Comparison of ENCODE assay signal across 2 cellular contexts in the genomic region with DNA sequence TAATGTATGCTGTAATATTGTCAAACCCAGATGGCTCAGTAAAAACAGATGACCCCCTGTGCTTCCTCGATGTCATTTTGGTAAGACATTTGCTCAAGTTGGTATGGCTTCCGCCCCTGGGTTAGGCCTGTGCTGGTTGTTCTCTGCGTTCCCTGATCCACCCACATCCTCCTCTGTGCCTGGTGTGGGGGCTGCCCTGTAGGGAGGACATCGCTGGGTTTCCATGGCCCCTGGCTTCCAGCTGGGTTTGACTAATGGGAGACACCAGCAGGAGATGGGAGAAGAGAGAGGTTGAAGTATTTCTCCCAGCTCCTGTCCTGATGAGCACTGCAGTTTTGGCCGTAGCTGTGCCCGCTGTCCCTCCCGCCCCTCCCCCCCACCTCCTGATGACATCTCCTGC.
TF ChIP-seq lines count a peak whose summit lies in the region.

No MANE protein-coding gene starts in this region.

TF ChIP-seq in IMR-90, 13 proteins besides CTCF, POLR2A, EP300 and RAD21:
- TF ChIP-seq MAZ (IDR thresholded peaks at IDR 0.05; ENCODE audit: borderline replicate concordance, low read depth, low read length), result no peak
- no peak for TF ChIP-seq MXI1 (IDR thresholded peaks at IDR 0.05; ENCODE audit: borderline replicate concordance, low read depth, low read length)
- no peak for TF ChIP-seq CHD1 (IDR thresholded peaks at IDR 0.05; ENCODE audit: low read depth, low read length)
- TF ChIP-seq, protein P1, sequence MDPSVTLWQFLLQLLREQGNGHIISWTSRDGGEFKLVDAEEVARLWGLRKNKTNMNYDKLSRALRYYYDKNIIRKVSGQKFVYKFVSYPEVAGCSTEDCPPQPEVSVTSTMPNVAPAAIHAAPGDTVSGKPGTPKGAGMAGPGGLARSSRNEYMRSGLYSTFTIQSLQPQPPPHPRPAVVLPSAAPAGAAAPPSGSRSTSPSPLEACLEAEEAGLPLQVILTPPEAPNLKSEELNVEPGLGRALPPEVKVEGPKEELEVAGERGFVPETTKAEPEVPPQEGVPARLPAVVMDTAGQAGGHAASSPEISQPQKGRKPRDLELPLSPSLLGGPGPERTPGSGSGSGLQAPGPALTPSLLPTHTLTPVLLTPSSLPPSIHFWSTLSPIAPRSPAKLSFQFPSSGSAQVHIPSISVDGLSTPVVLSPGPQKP (IDR thresholded peaks at IDR 0.05; ENCODE audit: borderline replicate concordance, low read depth, low read length), result no peak
- TF ChIP-seq MAFK (IDR thresholded peaks at IDR 0.05; ENCODE audit: low read depth, low read length), result no peak
- no peak for TF ChIP-seq BHLHE40 (IDR thresholded peaks at IDR 0.05; ENCODE audit: low read depth, low read length)
- no peak for TF ChIP-seq SMC3 (IDR thresholded peaks at IDR 0.05; ENCODE audit: low read depth, low read length)
- no peak for TF ChIP-seq RFX5 (IDR thresholded peaks at IDR 0.05; ENCODE audit: low read depth, low read length)
- TF ChIP-seq USF2 (IDR thresholded peaks at IDR 0.05; ENCODE audit: low read depth, low read length), result no peak
- TF ChIP-seq NFE2L2 (IDR thresholded peaks at IDR 0.05; ENCODE audit: low read depth, low read length), result no peak
- TF ChIP-seq FOS (IDR thresholded peaks at IDR 0.05; ENCODE audit: low read depth, low read length), result no peak
- no peak for TF ChIP-seq RCOR1 (IDR thresholded peaks at IDR 0.05; ENCODE audit: insufficient replicate concordance, low read length)

TF ChIP-seq in K562, 482 proteins besides CTCF, POLR2A, EP300 and RAD21:
- no peak for TF ChIP-seq POLR2G (IDR thresholded peaks at IDR 0.05; ENCODE audit: low read depth, low read length)
- TF ChIP-seq RFX5 (IDR thresholded peaks at IDR 0.05; ENCODE audit: low read depth, low read length), result no peak
- TF ChIP-seq, protein P2, sequence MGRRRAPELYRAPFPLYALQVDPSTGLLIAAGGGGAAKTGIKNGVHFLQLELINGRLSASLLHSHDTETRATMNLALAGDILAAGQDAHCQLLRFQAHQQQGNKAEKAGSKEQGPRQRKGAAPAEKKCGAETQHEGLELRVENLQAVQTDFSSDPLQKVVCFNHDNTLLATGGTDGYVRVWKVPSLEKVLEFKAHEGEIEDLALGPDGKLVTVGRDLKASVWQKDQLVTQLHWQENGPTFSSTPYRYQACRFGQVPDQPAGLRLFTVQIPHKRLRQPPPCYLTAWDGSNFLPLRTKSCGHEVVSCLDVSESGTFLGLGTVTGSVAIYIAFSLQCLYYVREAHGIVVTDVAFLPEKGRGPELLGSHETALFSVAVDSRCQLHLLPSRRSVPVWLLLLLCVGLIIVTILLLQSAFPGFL (CRISPR knock-in tag; IDR thresholded peaks at IDR 0.05), result no peak
- TF ChIP-seq CUX1 (CRISPR knock-in tag; IDR thresholded peaks at IDR 0.05), result no peak
- TF ChIP-seq REST (CRISPR knock-in tag; IDR thresholded peaks at IDR 0.05; ENCODE audit: low read depth), result no peak
- no peak for TF ChIP-seq MXI1 (IDR thresholded peaks at IDR 0.05; ENCODE audit: low read depth, low read length)
- TF ChIP-seq ETS1 (conservative IDR thresholded peaks at IDR 0.05; ENCODE audit: control insufficient read depth, low read depth, low read length), result no peak
- TF ChIP-seq MEIS2 (IDR thresholded peaks at IDR 0.05; ENCODE audit: partially characterized antibody), result no peak
- no peak for TF ChIP-seq MYC (IDR thresholded peaks at IDR 0.05; ENCODE audit: low read depth, low read length)
- no peak for TF ChIP-seq MYC (CRISPR knock-in tag; IDR thresholded peaks at IDR 0.05; ENCODE audit: borderline replicate concordance, low read depth)
- TF ChIP-seq SMARCE1 (IDR thresholded peaks at IDR 0.05), result no peak
- TF ChIP-seq HDAC8 (tag; IDR thresholded peaks at IDR 0.05), result no peak
- peak; percentile 63; the same call in 1 of the 2 replicates for TF ChIP-seq ZNF589 (CRISPR knock-in tag; IDR thresholded peaks at IDR 0.05; ENCODE audit: low read depth)
- TF ChIP-seq, protein P3, sequence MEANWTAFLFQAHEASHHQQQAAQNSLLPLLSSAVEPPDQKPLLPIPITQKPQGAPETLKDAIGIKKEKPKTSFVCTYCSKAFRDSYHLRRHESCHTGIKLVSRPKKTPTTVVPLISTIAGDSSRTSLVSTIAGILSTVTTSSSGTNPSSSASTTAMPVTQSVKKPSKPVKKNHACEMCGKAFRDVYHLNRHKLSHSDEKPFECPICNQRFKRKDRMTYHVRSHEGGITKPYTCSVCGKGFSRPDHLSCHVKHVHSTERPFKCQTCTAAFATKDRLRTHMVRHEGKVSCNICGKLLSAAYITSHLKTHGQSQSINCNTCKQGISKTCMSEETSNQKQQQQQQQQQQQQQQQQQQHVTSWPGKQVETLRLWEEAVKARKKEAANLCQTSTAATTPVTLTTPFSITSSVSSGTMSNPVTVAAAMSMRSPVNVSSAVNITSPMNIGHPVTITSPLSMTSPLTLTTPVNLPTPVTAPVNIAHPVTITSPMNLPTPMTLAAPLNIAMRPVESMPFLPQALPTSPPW (CRISPR knock-in tag; IDR thresholded peaks at IDR 0.05), result peak; percentile 20; the same call in 1 of the 2 replicates
- peak; percentile 46; the same call in 1 of the 2 replicates for TF ChIP-seq ZNF175 (CRISPR knock-in tag; IDR thresholded peaks at IDR 0.05; ENCODE audit: low read depth)
TF ChIP-seq in K562: peak in this region for 3.
